ENCODE assay signal across 7 cellular contexts in genomic region chr11:49196002-49196401, GRCh38. TPM values are rescaled to one million over a fixed set of nuclear protein-coding genes. Genes with fewer than 3 reads are reported as not detected.
"Had no signal": no experiment of that assay in that cellular context is flagged by ENCODE, and none has a peak within 500 bp of the region (broad histone marks: within the 10 kb centered on the region; RNA-seq: fewer than 3 reads in every experiment).

No MANE protein-coding gene starts in this region.

RNA-seq across cellular contexts. Expression of gene FOLH1, which starts 12.4 kb away (rescaled TPM):
- total RNA-seq: left ventricle myocardium inferior; mesothelial cell of epicardium; mononuclear cell; myocyte; naive thymus-derived CD4-positive, alpha-beta T cell; natural killer cell treated with Interleukin-12 subunit alpha and Interleukin-12 subunit beta and Interleukin-15 and Interleukin-18, amount 100 ng/mL, for 72 hours; smooth muscle cell had no signal
